In genomic region chr15:74132681-74133070, GRCh38 we compare ENCODE assay signal across 19 cellular contexts. TPM values are rescaled to one million over a fixed set of nuclear protein-coding genes. Genes with fewer than 3 reads are reported as not detected.
DNase-seq lines count a peak whose midpoint lies in the region; ATAC-seq, FAIRE-seq and TF ChIP-seq lines count a peak whose summit lies in the region.
"Had no signal": no experiment of that assay in that cellular context is flagged by ENCODE, and none has a peak within 500 bp of the region (broad histone marks: within the 10 kb centered on the region; RNA-seq: fewer than 3 reads in every experiment).

No MANE protein-coding gene starts in this region.

- peak overlapping the region; percentile 62; the same call in 1 of the 2 replicates for H2BK20ac ChIP-seq in H1 (ENCODE audit: low read length)

- H3K27ac ChIP-seq in HUES6 (ENCODE audit: low read depth, low read length) (no peak overlapping the region), H1 (ENCODE audit: low read depth, low read length) (no peak overlapping the region), small intestine (ENCODE audit: low read depth in 1 of 2, low read length in 1 of 2) (no peak overlapping the region), esophagus muscularis mucosa (replicated peaks in 1 of 4) (no peak overlapping the region)
- H3K27ac ChIP-seq: gastroesophageal sphincter had no signal

- no peak overlapping the region for H3K14ac ChIP-seq in H1 (ENCODE audit: insufficient read length)

- H3K36me3 Mint-ChIP-seq in nephron (ENCODE audit: low read depth) = peaks cover 15% of the 10 kb centered on the region

- H3K9me3 Mint-ChIP-seq in nephron = peaks cover 9% of the 10 kb centered on the region

- peaks cover 7 to 13% of the 10 kb centered on the region in 2 experiments for H4K20me1 ChIP-seq in H1 (replicated peaks in 1 of 2; ENCODE audit: control insufficient read depth in 1 of 2, insufficient read depth in 2 of 2, low read length in 2 of 2)

- peak overlapping the region; percentile 92; the same call in 1 of the 2 replicates for H2BK12ac ChIP-seq in H1 (ENCODE audit: low read depth, low read length)

- peak overlapping the region; percentile 64; the same call in 1 of the 2 replicates for H2BK5ac ChIP-seq in H1 (ENCODE audit: low read depth, low read length)

- no peak overlapping the region for H2AK5ac ChIP-seq in H1 (ENCODE audit: low read depth, low read length)

- POLR2A ChIA-PET in H1 (lab: Charles Lee; ENCODE audit: partially characterized antibody) = no interaction called here

- H4K5ac ChIP-seq in H1 (ENCODE audit: insufficient read length, low read depth, low read length) = no peak overlapping the region

- no peaks in the 10 kb centered on the region for H3K79me2 ChIP-seq in H1 (ENCODE audit: control insufficient read depth in 1 of 2, insufficient read depth in 2 of 2, low read length in 2 of 2)

- no peak for TF ChIP-seq RAD21 in H1 (IDR thresholded peaks at IDR 0.05 in 1 of 2, conservative IDR thresholded peaks at IDR 0.05 in 1 of 2; ENCODE audit: low read depth in 2 of 2, low read length in 2 of 2)

- H3K4me3 ChIP-seq in HUES6 (ENCODE audit: low read depth, low read length) = peak overlapping the region; percentile 41
- H3K4me3 ChIP-seq in H1 (ENCODE audit: extremely low read depth in 1 of 4, insufficient read depth in 2 of 4, low read depth in 3 of 4, low read length in 4 of 4) = peak overlapping the region; percentile 12 to 62 (median 32); a peak in 7 of 8 replicates
- no peak overlapping the region for H3K4me3 ChIP-seq in small intestine (ENCODE audit: low read depth in 1 of 2, low read length in 2 of 2)
- no peak overlapping the region for H3K4me3 ChIP-seq in esophagus muscularis mucosa
- H3K4me3 ChIP-seq: gastroesophageal sphincter had no signal

- CTCF ChIA-PET in H1 (lab: Charles Lee; ENCODE audit: partially characterized antibody) = interaction anchor here (0.9 to 3.9 kb wide), 8 partner anchors 10 to 188 kb away, joined by 3 to 24 read pairs (median 6); no protein-coding TSS in a partner anchor

- H3K27me3 ChIP-seq in HUES6 (ENCODE audit: control insufficient read depth, insufficient read depth, low read length) (peaks cover 97% of the 10 kb centered on the region), H1 (replicated peaks in 1 of 4; ENCODE audit: control insufficient read depth in 3 of 4, extremely low read depth in 1 of 4, insufficient read depth in 3 of 4, low read length in 3 of 4) (peaks cover 87 to 98% (median 97%) of the 10 kb centered on the region in 4 experiments), small intestine (ENCODE audit: control insufficient read depth in 2 of 2, insufficient read depth in 2 of 2, low read length in 2 of 2) (peaks cover 36 to 62% of the 10 kb centered on the region in 2 donors), esophagus muscularis mucosa (peaks cover 0 to 100% (median 80%) of the 10 kb centered on the region in 4 donors)

- H3K36me3 ChIP-seq in ES-I3 (ENCODE audit: insufficient read depth, low read length) = no peaks in the 10 kb centered on the region
- H3K36me3 ChIP-seq in HUES6 (ENCODE audit: control insufficient read depth, insufficient read depth, low read length) = no peaks in the 10 kb centered on the region
- peaks cover 0 to 6% (median 0%) of the 10 kb centered on the region in 4 experiments; a peak in 1 of 8 replicates for H3K36me3 ChIP-seq in H1 (ENCODE audit: control insufficient read depth in 2 of 4, insufficient read depth in 4 of 4, low read length in 3 of 4)
- no peaks in the 10 kb centered on the region for H3K36me3 ChIP-seq in small intestine (ENCODE audit: control insufficient read depth in 2 of 2, insufficient read depth in 2 of 2, low read length in 2 of 2)
- H3K36me3 ChIP-seq in esophagus muscularis mucosa = no peaks in the 10 kb centered on the region
- H3K36me3 ChIP-seq: gastroesophageal sphincter had no signal

- TF ChIP-seq CTCF in H1 (IDR thresholded peaks at IDR 0.05; ENCODE audit: control extremely low read depth in 1 of 3, insufficient read depth in 1 of 3, low read depth in 1 of 3, low read length in 3 of 3) (no peak), nephron (IDR thresholded peaks at IDR 0.05; ENCODE audit: unreplicated experiment in 3 of 3) (no peak), esophagus muscularis mucosa (IDR thresholded peaks at IDR 0.05) (no peak)

- intact Hi-C loops in esophagus muscularis mucosa (cut with DNase I) = no loop called here

- H3K4me1 ChIP-seq in ES-I3 (ENCODE audit: insufficient read depth, low read length) (peaks cover 9% of the 10 kb centered on the region), HUES6 (ENCODE audit: control insufficient read depth, insufficient read depth, low read length) (peaks cover 61% of the 10 kb centered on the region), H1 (replicated peaks in 1 of 4; ENCODE audit: control insufficient read depth in 3 of 4, insufficient read depth in 4 of 4, low read length in 3 of 4) (peaks cover 0 to 80% (median 65%) of the 10 kb centered on the region in 4 experiments; a peak in 6 of 7 replicates), small intestine (ENCODE audit: control insufficient read depth in 2 of 2, insufficient read depth in 1 of 2, low read depth in 1 of 2, low read length in 1 of 2) (no peaks in the 10 kb centered on the region), esophagus muscularis mucosa (peaks cover 66 to 91% (median 83%) of the 10 kb centered on the region in 4 donors)

- H3K9ac ChIP-seq in ES-I3 (ENCODE audit: low read depth, low read length) = peak overlapping the region; percentile 14; the same call in 1 of the 2 replicates
- H3K9ac ChIP-seq in HUES6 (ENCODE audit: low read length) = no peak overlapping the region
- H3K9ac ChIP-seq in H1 (replicated peaks in 1 of 4; ENCODE audit: extremely low read depth in 1 of 4, low read depth in 3 of 4, low read length in 3 of 4) = no peak overlapping the region

- FAIRE-seq in H1 (lab: Jason Lieb, UNC) (no peak), small intestine (lab: Jason Lieb, UNC) (no peak)
- FAIRE-seq: islet of Langerhans had no signal

- TF ChIP-seq POLR2A in H1 (IDR thresholded peaks at IDR 0.05; ENCODE audit: control extremely low read depth in 1 of 2, low read depth in 2 of 2, low read length in 2 of 2) (no peak), esophagus muscularis mucosa (IDR thresholded peaks at IDR 0.05; ENCODE audit: low read depth) (no peak)

- no peak for ATAC-seq in GM21786 (IDR thresholded peaks at IDR 0.05; ENCODE audit: unreplicated experiment)
- ATAC-seq: gastroesophageal sphincter, Panc1 had no signal

- H2AFZ ChIP-seq in H1 (ENCODE audit: low read length) = 0 out of 2 replicates have a peak overlapping the region, but pooled peaks have one; percentile 27

- TF ChIP-seq EP300 in H1 (IDR thresholded peaks at IDR 0.05; ENCODE audit: borderline replicate concordance in 1 of 2, low read depth in 2 of 2, low read length in 2 of 2) (no peak), esophagus muscularis mucosa (IDR thresholded peaks at IDR 0.05) (no peak)

- H3K18ac ChIP-seq in H1 (ENCODE audit: extremely low read depth, low read length) = 0 out of 2 replicates have a peak overlapping the region, but pooled peaks have one; percentile 17

- H3K23ac ChIP-seq in H1 (ENCODE audit: insufficient read length) = no peak overlapping the region

- H2BK120ac ChIP-seq in H1 (replicated peaks; ENCODE audit: low read depth, low read length) = no peak overlapping the region

- peak overlapping the region; percentile 83 to 92 (median 92) for H3K4me3 Mint-ChIP-seq in nephron

- H3K4me1 Mint-ChIP-seq in nephron = peaks cover 54% of the 10 kb centered on the region

- H3K23me2 ChIP-seq in H1 (ENCODE audit: low read depth, low read length) = peaks cover 36% of the 10 kb centered on the region; the same call in 1 of the 2 replicates

- H3K4ac ChIP-seq in H1 (replicated peaks; ENCODE audit: insufficient read length, low read depth, low read length) = peak overlapping the region; percentile 38

- H3K9me3 ChIP-seq in ES-I3 (ENCODE audit: control insufficient read depth, insufficient read depth, low read length) = no peaks in the 10 kb centered on the region; the same call in 1 of the 2 replicates
- peaks cover 6% of the 10 kb centered on the region; the same call in 1 of the 2 replicates for H3K9me3 ChIP-seq in HUES6 (ENCODE audit: control insufficient read depth, insufficient read depth, low read depth, low read length)
- peaks cover 0 to 8% of the 10 kb centered on the region in 2 experiments; a peak in 1 of 4 replicates for H3K9me3 ChIP-seq in H1 (ENCODE audit: insufficient read depth in 2 of 2, low read depth in 1 of 2, low read length in 1 of 2)
- no peaks in the 10 kb centered on the region for H3K9me3 ChIP-seq in small intestine (ENCODE audit: control insufficient read depth, low read depth)
- no peaks in the 10 kb centered on the region for H3K9me3 ChIP-seq in esophagus muscularis mucosa

- DNase-seq in H1 (ENCODE audit: low read depth in 1 of 2, low spot score in 2 of 2) = peak in 1 of 2 experiments; percentile 65
- DNase-seq in small intestine = no peak
- DNase-seq in esophagus muscularis mucosa (ENCODE audit: extremely low spot score) = no peak
- DNase-seq: activated CD4-positive, CD25-positive, alpha-beta regulatory T cell; DMS79; effector CD8-positive, alpha-beta T cell; NCI-H1694; NCI-H524; stimulated activated CD4-positive, alpha-beta T cell treated with anti-CD3 and anti-CD28 coated beads, Interleukin-12 subunit alpha, Interleukin-12 subunit beta, amount 100 ng/mL, for 4 hours had no signal

- H2BK15ac ChIP-seq in H1 (ENCODE audit: low read length) = peak overlapping the region; percentile 88

- H3K27me3 Mint-ChIP-seq in nephron (ENCODE audit: low read depth) = peaks cover 93% of the 10 kb centered on the region

- H3K56ac ChIP-seq in H1 (replicated peaks; ENCODE audit: insufficient read length, low read depth, low read length) = no peak overlapping the region

- peak overlapping the region; percentile 81 to 83 for H3K4me2 ChIP-seq in H1 (ENCODE audit: insufficient read depth in 1 of 2, low read depth in 2 of 2, low read length in 2 of 2)

- 3% methylated on average over 34 of the region's 34 CpGs; no CpG with 5 or more reads in 1 of the 2 experiments for WGBS in H1 (ENCODE audit: extremely low coverage in 1 of 2, insufficient coverage in 1 of 2, insufficient read length in 1 of 2, insufficient replicate concordance in 2 of 2, low coverage in 1 of 2, low lambda C conversion rate in 2 of 2, missing lambda C conversion rate in 1 of 2), 2 experiments
- 27 to 44% (median 43%) methylated on average over 33 to 34 of the region's 34 CpGs for WGBS in small intestine, 3 donors
- 31% methylated on average over 14 of the region's 34 CpGs for WGBS in esophagus muscularis mucosa

- no peaks in the 10 kb centered on the region; the same call in 1 of the 2 replicates for H3K79me1 ChIP-seq in H1 (ENCODE audit: low read depth, low read length)

- H4K91ac ChIP-seq in H1 (replicated peaks; ENCODE audit: insufficient read length, low read length) = peak overlapping the region; percentile 63

- H4K8ac ChIP-seq in H1 (ENCODE audit: extremely low read depth, insufficient read depth, low read length) = peak overlapping the region; percentile 46; the same call in 1 of the 2 replicates

- H3K27ac Mint-ChIP-seq in nephron = no peak overlapping the region

RNA-seq across cellular contexts. Expression of gene ISLR2, which starts 2.3 kb away (rescaled TPM):
- total RNA-seq in H1 (2021; fragmentation: NEBNext Ultra II Directional; extraction: Animal tissue kit (Norgen Biotek cat#: 25700)) = 0.23 and 0.58 TPM in 2 replicates
- polyA plus RNA-seq in H1 (2011; rRNA removed) (0.30 and 0.47 TPM in 2 replicates), small intestine (1 to 10 TPM in 1 of 3 donors, under 1 TPM in 1, not detected in 1; 0.54 to 5.7 TPM)
- polyA plus RNA-seq in H1 (2011; cell fraction: cytosol; rRNA removed) = 0.26 TPM
- 0.31 TPM for polyA plus RNA-seq in H1 (2011; cell fraction: nucleus; rRNA removed)
- polyA plus RNA-seq in H1 (2012, experiment 1 of 2) = 0.36 to 1.2 TPM (median 0.37 TPM) in 4 replicates
- polyA plus RNA-seq in H1 (2012, experiment 2 of 2) = 0.18 TPM
- 1.2 TPM for polyA plus RNA-seq in H1 (2013, experiment 1 of 2)
- 0.81 TPM for polyA plus RNA-seq in H1 (2013, experiment 2 of 2)
- polyA minus RNA-seq in H1 (2011; rRNA and poly(A)+ RNA removed) = 0.19 and 0.29 TPM in 2 replicates
- not detected for polyA minus RNA-seq in H1 (2011; cell fraction: cytosol; rRNA and poly(A)+ RNA removed)
- 0.50 TPM for polyA minus RNA-seq in H1 (2011; cell fraction: nucleus; rRNA and poly(A)+ RNA removed)
- total RNA-seq in esophagus muscularis mucosa = 1 to 10 TPM in 3 of 4 donors, under 1 TPM in 1; 0.83 to 4.9 (median 1.2) TPM

RNA-seq across cellular contexts. Expression of gene ISLR, which starts 40.8 kb away (rescaled TPM):
- total RNA-seq in H1 (2021; fragmentation: NEBNext Ultra II Directional; extraction: Animal tissue kit (Norgen Biotek cat#: 25700)) = 0.35 TPM in 1 of 2 replicates, not detected in the other
- 0.29 and 0.82 TPM in 2 replicates for polyA plus RNA-seq in H1 (2011; rRNA removed)
- 0.27 TPM for polyA plus RNA-seq in H1 (2011; cell fraction: cytosol; rRNA removed)
- 1.0 TPM for polyA plus RNA-seq in H1 (2011; cell fraction: nucleus; rRNA removed)
- 0.21 to 0.28 TPM (median 0.27 TPM) in 4 replicates for polyA plus RNA-seq in H1 (2012, experiment 1 of 2)
- polyA plus RNA-seq in H1 (2012, experiment 2 of 2) = 0.35 TPM
- 1.0 TPM for polyA plus RNA-seq in H1 (2013, experiment 1 of 2)
- 0.98 TPM for polyA plus RNA-seq in H1 (2013, experiment 2 of 2)
- polyA minus RNA-seq in H1 (2011; rRNA and poly(A)+ RNA removed) = 0.13 and 0.78 TPM in 2 replicates
- polyA minus RNA-seq in H1 (2011; cell fraction: cytosol; rRNA and poly(A)+ RNA removed) = not detected
- polyA minus RNA-seq in H1 (2011; cell fraction: nucleus; rRNA and poly(A)+ RNA removed) = 0.90 TPM
- 10 to 100 TPM in 1 of 3 donors, 1 to 10 TPM in 1, under 1 TPM in 1; 0.45 to 10.5 (median 1.1) TPM for polyA plus RNA-seq in small intestine
- total RNA-seq in esophagus muscularis mucosa = 100 to 1,000 TPM in 2 of 4 donors, 10 to 100 TPM in 2; 57.7 to 204 (median 112) TPM

RNA-seq across cellular contexts. Expression of gene GOLGA6A, which starts 50.3 kb away (rescaled TPM):
- total RNA-seq in H1 (2021; fragmentation: NEBNext Ultra II Directional; extraction: Animal tissue kit (Norgen Biotek cat#: 25700)) = 0.80 and 3.3 TPM in 2 replicates
- polyA plus RNA-seq in H1 (2011; rRNA removed) (1.0 and 2.1 TPM in 2 replicates), small intestine (under 1 TPM in 1 of 3 donors, not detected in 2; 0.01 TPM)
- 1.0 TPM for polyA plus RNA-seq in H1 (2011; cell fraction: cytosol; rRNA removed)
- polyA plus RNA-seq in H1 (2011; cell fraction: nucleus; rRNA removed) = 3.6 TPM
- polyA plus RNA-seq in H1 (2012, experiment 1 of 2) = 1.4 to 3.3 TPM (median 2.4 TPM) in 4 replicates
- not detected for polyA plus RNA-seq in H1 (2012, experiment 2 of 2)
- 2.3 TPM for polyA plus RNA-seq in H1 (2013, experiment 1 of 2)
- 1.9 TPM for polyA plus RNA-seq in H1 (2013, experiment 2 of 2)
- polyA minus RNA-seq in H1 (2011; rRNA and poly(A)+ RNA removed) = 0.51 and 1.7 TPM in 2 replicates
- polyA minus RNA-seq in H1 (2011; cell fraction: cytosol; rRNA and poly(A)+ RNA removed) = 2.9 TPM
- polyA minus RNA-seq in H1 (2011; cell fraction: nucleus; rRNA and poly(A)+ RNA removed) = 3.5 TPM
- 1 to 10 TPM in 1 of 4 donors, not detected in 3; 1.2 TPM for total RNA-seq in esophagus muscularis mucosa
- total RNA-seq: cardiac septum, temporal lobe had no signal
- polyA plus RNA-seq: BJ had no signal

Comparison
In these comparisons a context has a peak if more than half of its experiments do, and no peak if none do; other contexts are left out.
1. H3K4me3 ChIP-seq: peak in HUES6 (single experiment) and H1 (4 of 4); none in small intestine (0 of 2) and esophagus muscularis mucosa (0 of 4).
2. RNA of gene ISLR, which starts 40.8 kb away (total RNA-seq): 57.7 to 204 TPM in esophagus muscularis mucosa; 0.35 TPM in H1; every median in the first group is over 10 times any median in the second.